21 cellular contexts compared by ENCODE assay signal in the genomic region with DNA sequence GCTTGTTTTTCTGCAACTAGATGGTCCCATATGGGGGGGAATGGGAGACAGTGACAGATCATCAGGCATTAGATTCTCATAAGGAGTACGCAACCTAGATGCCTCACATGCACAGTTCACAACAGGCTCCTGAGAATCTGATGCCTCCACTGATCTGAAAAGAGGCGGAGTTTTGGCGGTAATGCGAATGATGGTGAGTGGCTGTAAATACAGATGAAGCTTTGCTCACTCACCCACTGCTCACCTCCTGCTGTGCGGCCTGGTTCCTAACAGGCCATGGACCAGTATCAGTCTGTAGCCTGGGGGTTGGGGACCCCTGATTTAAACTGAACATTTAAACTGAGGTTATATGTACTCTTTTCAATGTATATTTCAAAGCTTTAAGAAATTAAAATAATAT. TPM values are rescaled to one million over a fixed set of nuclear protein-coding genes. Genes with fewer than 3 reads are reported as not detected.
DNase-seq lines count a peak whose midpoint lies in the region; ATAC-seq, FAIRE-seq and TF ChIP-seq lines count a peak whose summit lies in the region.
"Had no signal": no experiment of that assay in that cellular context is flagged by ENCODE, and none has a peak within 500 bp of the region (broad histone marks: within the 10 kb centered on the region; RNA-seq: fewer than 3 reads in every experiment).

No MANE protein-coding gene starts in this region.

- TF ChIP-seq EP300 in K562 (IDR thresholded peaks at IDR 0.05; ENCODE audit: low read length) = no peak

- no peak for TF ChIP-seq RAD21 in K562 (CRISPR knock-in tag; conservative IDR thresholded peaks at IDR 0.05 in 1 of 2, IDR thresholded peaks at IDR 0.05 in 1 of 2)

- no peak overlapping the region for H3K4me3 Mint-ChIP-seq in CD14-positive monocyte
- H3K4me3 Mint-ChIP-seq: CD4-positive, CD25-positive, alpha-beta regulatory T cell; CD8-positive, alpha-beta T cell; GM23338; HFFc6 had no signal

- BruUV-seq in K562 (replicated peaks; lab: Mats Ljungman, UMichigan) = no TSS peak

- H3K4me1 ChIP-seq in K562 (replicated peaks in 1 of 2; ENCODE audit: control insufficient read depth in 2 of 2, insufficient read depth in 2 of 2, low read length in 2 of 2) = 0 out of 5 replicates have a peak, but pooled peaks cover 0 to 3% of the 10 kb centered on the region in 2 experiments
- H3K4me1 ChIP-seq: Caco-2, HAP-1 had no signal

- TF ChIP-seq CTCF in K562 (IDR thresholded peaks at IDR 0.05 in 2 of 3, conservative IDR thresholded peaks at IDR 0.05 in 1 of 3; ENCODE audit: insufficient read depth in 2 of 3, low read depth in 1 of 3, low read length in 3 of 3) = no peak
- TF ChIP-seq CTCF in CD14-positive monocyte (IDR thresholded peaks at IDR 0.05) = no peak
- no peak for TF ChIP-seq CTCF in GM10266 (IDR thresholded peaks at IDR 0.05; ENCODE audit: control insufficient read depth, insufficient read depth, low read depth, missing control alignments)

- FAIRE-seq in K562 (lab: Jason Lieb, UNC) = no peak
- FAIRE-seq: GM12878, GM19239 had no signal

- no peaks in the 10 kb centered on the region for H3K9me3 ChIP-seq in K562 (replicated peaks; ENCODE audit: control insufficient read depth, insufficient read depth, low read depth, low read length)
- H3K9me3 ChIP-seq: Caco-2, HAP-1 had no signal

- H3K9ac ChIP-seq in K562 (ENCODE audit: insufficient read depth in 1 of 2, low read depth in 2 of 2, low read length in 2 of 2) = no peak overlapping the region

- intact Hi-C loops in K562 (cut with micrococcal nuclease) (no loop called here), CD14-positive monocyte (cut with micrococcal nuclease) (no loop called here)

- POLR2A ChIA-PET in K562 (lab: Yijun Ruan, JAX) = interaction anchor here (1.0 kb wide), 1 partner anchor 40 kb away, joined by 4 read pairs; the partner anchor contains the start of gene SOS1

- H3K27me3 ChIP-seq in K562 (ENCODE audit: control insufficient read depth in 2 of 2, insufficient read depth in 2 of 2, low read length in 2 of 2) = no peaks in the 10 kb centered on the region
- H3K27me3 ChIP-seq in H7 (ENCODE audit: control insufficient read depth, insufficient read depth, low read length) = no peaks in the 10 kb centered on the region

- H2AFZ ChIP-seq in K562 (ENCODE audit: low read depth, low read length) = no peak overlapping the region
- H2AFZ ChIP-seq: GM23338 had no signal

- DNase-seq in DMS 273 (lab: John Stamatoyannopoulos, UW; ENCODE audit: unreplicated experiment) (peak; percentile 19), DMS 273 treated with DMSO at 0.1 percent for 48 hours (lab: John Stamatoyannopoulos, UW) (no peak), Daoy (ENCODE audit: low read depth) (peak; percentile 3), K562 (ENCODE audit: extremely low read depth in 1 of 4, low spot score in 3 of 4) (peak in 1 of 4 experiments; percentile 23), CD14-positive monocyte (ENCODE audit: low spot score) (no peak), H7 (no peak), GM10266 (ENCODE audit: extremely low spot score) (no peak)
- DNase-seq: ACHN; AML-193; C1 segment of cervical spinal cord; Caco-2; CD4-positive, CD25-positive, alpha-beta regulatory T cell; CD8-positive, alpha-beta T cell; DMS53; DMS79 treated with DMSO at 0.1 percent for 48 hours; HFFc6 had no signal

- H3K27ac Mint-ChIP-seq in CD14-positive monocyte = no peak overlapping the region
- H3K27ac Mint-ChIP-seq: CD4-positive, CD25-positive, alpha-beta regulatory T cell; CD8-positive, alpha-beta T cell; GM23338; HFFc6 had no signal

- H3K9me1 ChIP-seq in K562 (ENCODE audit: control insufficient read depth, insufficient read depth, low read length) = no peaks in the 10 kb centered on the region

- no peak overlapping the region for H3K4me3 ChIP-seq in K562
- H3K4me3 ChIP-seq in H7 (ENCODE audit: insufficient read depth, low read depth, low read length) = no peak overlapping the region
- H3K4me3 ChIP-seq: GM12878, GM23338, HAP-1 had no signal

- peak; percentile 42; the same call in 1 of the 3 replicates for ATAC-seq in K562
- ATAC-seq: CD8-positive, alpha-beta T cell; GM12878; GM23338 had no signal

- no peaks in the 10 kb centered on the region for H3K27me3 Mint-ChIP-seq in CD14-positive monocyte (ENCODE audit: low read depth in 3 of 3)
- H3K27me3 Mint-ChIP-seq: CD4-positive, CD25-positive, alpha-beta regulatory T cell had no signal

- no peaks in the 10 kb centered on the region for H3K9me3 Mint-ChIP-seq in CD14-positive monocyte
- H3K9me3 Mint-ChIP-seq: CD4-positive, CD25-positive, alpha-beta regulatory T cell; CD8-positive, alpha-beta T cell; HFFc6 had no signal

- H3K4me1 Mint-ChIP-seq in CD14-positive monocyte = peaks cover 14% of the 10 kb centered on the region
- H3K4me1 Mint-ChIP-seq: GM23338 had no signal

- no peak overlapping the region for H3K4me2 ChIP-seq in K562 (ENCODE audit: insufficient read depth, low read length)
- H3K4me2 ChIP-seq: GM23338 had no signal

- peaks cover under 1 to 3% of the 10 kb centered on the region in 2 donors for H3K36me3 Mint-ChIP-seq in CD14-positive monocyte

- no peak for TF ChIP-seq POLR2A in K562 (conservative IDR thresholded peaks at IDR 0.05)

- in situ Hi-C loops in K562 (cut with MboI) = no loop called here

- no peak overlapping the region for H3K27ac ChIP-seq in K562 (ENCODE audit: extremely low read depth, low read depth, low read length)
- H3K27ac ChIP-seq: 22Rv1 had no signal

- no peaks in the 10 kb centered on the region for H4K20me1 ChIP-seq in K562 (replicated peaks; ENCODE audit: control insufficient read depth, insufficient read depth, low read length)

- 78% methylated on average over 5 of the region's 5 CpGs for WGBS in K562 (ENCODE audit: insufficient coverage, low coverage, missing lambda C conversion rate)

- H3K36me3 ChIP-seq in K562 (ENCODE audit: control insufficient read depth, insufficient read depth, low read length) (no peaks in the 10 kb centered on the region; the same call in 2 of the 3 replicates), H7 (replicated peaks; ENCODE audit: control insufficient read depth, insufficient read depth, low read length) (no peaks in the 10 kb centered on the region)
- H3K36me3 ChIP-seq: HAP-1 had no signal

- CTCF ChIA-PET in K562 (lab: Yijun Ruan, JAX; ENCODE audit: low intra/inter-chr PET ratio) = no interaction called here

- peaks cover 62% of the 10 kb centered on the region for H3K79me2 ChIP-seq in K562 (ENCODE audit: control insufficient read depth, insufficient read depth, low read length)

TF ChIP-seq in K562, 482 proteins besides CTCF, POLR2A, EP300 and RAD21:
- TF ChIP-seq ZBTB33 (CRISPR knock-in tag; IDR thresholded peaks at IDR 0.05) (peak; percentile 91), HMGN3 (IDR thresholded peaks at IDR 0.05; ENCODE audit: borderline replicate concordance, extremely low read depth, insufficient read length, low read depth, low read length) (no peak)

RNA-seq across cellular contexts. Expression of gene SOS1, which starts 40.7 kb away (rescaled TPM):
- 6.6 and 21.2 TPM in 2 replicates for total RNA-seq in Daoy (2014; rRNA removed; shearing (Covaris generic))
- total RNA-seq in K562 (2011; cell fraction: chromatin; rRNA removed; ENCODE audit: low replicate concordance) = 26.1 and 163 TPM in 2 replicates
- 8.8 and 15.8 TPM in 2 replicates for total RNA-seq in K562 (2011; cell fraction: nucleolus; rRNA removed)
- total RNA-seq in K562 (2011; cell fraction: nucleoplasm; rRNA removed) = 38.1 and 53.0 TPM in 2 replicates
- total RNA-seq in K562 (2014; rRNA removed) = 6.3 and 7.6 TPM in 2 replicates
- total RNA-seq in K562 (2014; rRNA removed; fragmentation: Illumina TruSeq; extraction: Trizol) = 16.3 and 17.9 TPM in 2 replicates
- total RNA-seq in K562 (2015; rRNA removed; fragmentation: Illumina TruSeq; extraction: Trizol) = 20.1 and 21.6 TPM in 2 replicates
- total RNA-seq in K562 (2021) = 23.1 and 23.8 TPM in 2 replicates
- 27.1 and 27.9 TPM in 2 replicates for polyA plus RNA-seq in K562 (2011; rRNA removed)
- 16.0 and 30.7 TPM in 2 replicates for polyA plus RNA-seq in K562 (2011; cell fraction: cytosol; rRNA removed)
- 61.3 and 78.0 TPM in 2 replicates for polyA plus RNA-seq in K562 (2011; cell fraction: nucleus; rRNA removed)
- 13.2 and 16.3 TPM in 2 replicates for polyA plus RNA-seq in K562 (2012)
- polyA plus RNA-seq in K562 (2014; fragmentation: Illumina TruSeq; extraction: Trizol) = 24.5 and 26.8 TPM in 2 replicates
- polyA plus RNA-seq in K562 (2014; fragmentation: Nextera tagmentation; extraction: Ambion mirVana) = 1 to 10 TPM; 2.5 to 4.0 TPM
- 10.9 and 12.1 TPM in 2 replicates for polyA plus RNA-seq in K562 (2014; rRNA removed)
- 80.6 and 96.0 TPM in 2 replicates for polyA minus RNA-seq in K562 (2011; rRNA and poly(A)+ RNA removed)
- 15.1 and 17.0 TPM in 2 replicates for polyA minus RNA-seq in K562 (2011; cell fraction: cytosol; rRNA and poly(A)+ RNA removed)
- 52.2 and 93.1 TPM in 2 replicates for polyA minus RNA-seq in K562 (2011; cell fraction: nucleus; rRNA and poly(A)+ RNA removed)
- 1 to 10 TPM; 5.3 to 7.7 TPM for polyA plus RNA-seq in CD14-positive monocyte
- total RNA-seq in H7 (2014; rRNA removed; shearing (Covaris generic)) = 8.4 and 22.0 TPM in 2 replicates

Comparison
In these comparisons a context has a peak if more than half of its experiments do, and no peak if none do; other contexts are left out.
1. DNase-seq: peak in DMS 273 (single experiment) and Daoy (single experiment); none in DMS 273 treated with DMSO at 0.1 percent for 48 hours (single experiment), CD14-positive monocyte (single experiment), H7 (single experiment) and GM10266 (single experiment).